8 cellular contexts compared by ENCODE assay signal in genomic region chr9:20558609-20559016, GRCh38.
DNase-seq lines count a peak whose midpoint lies in the region; ATAC-seq, FAIRE-seq and TF ChIP-seq lines count a peak whose summit lies in the region.
"Had no signal": no experiment of that assay in that cellular context is flagged by ENCODE, and none has a peak within 500 bp of the region (broad histone marks: within the 10 kb centered on the region; RNA-seq: fewer than 3 reads in every experiment).

No MANE protein-coding gene starts in this region.

- H3K4me3 ChIP-seq in PC-3 (ENCODE audit: low read length) (0 out of 2 replicates have a peak overlapping the region, but pooled peaks have one; percentile 13), endothelial cell of umbilical vein (replicated peaks in 1 of 3; ENCODE audit: insufficient read depth in 1 of 3, low read depth in 1 of 3, low read length in 3 of 3) (no peak overlapping the region)
- H3K4me3 ChIP-seq: K562 had no signal

- no TSS peak for BruUV-seq in PC-3 (replicated peaks; lab: Mats Ljungman, UMichigan)
- no TSS peak for BruUV-seq in endothelial cell of umbilical vein (replicated peaks; lab: Mats Ljungman, UMichigan)

- no peak for FAIRE-seq in endothelial cell of umbilical vein (lab: Jason Lieb, UNC)
- FAIRE-seq: K562 had no signal

- H3K4me2 ChIP-seq in PC-3 (ENCODE audit: low read length), result peak overlapping the region; percentile 69
- H3K4me2 ChIP-seq in endothelial cell of umbilical vein (ENCODE audit: insufficient read depth, low read length), result no peak overlapping the region

- H3K9me3 ChIP-seq in PC-3 (ENCODE audit: low read length) (no peaks in the 10 kb centered on the region), endothelial cell of umbilical vein (replicated peaks; ENCODE audit: control insufficient read depth, insufficient read depth, low read length) (no peaks in the 10 kb centered on the region)

- TF ChIP-seq CTCF in PC-3 (conservative IDR thresholded peaks at IDR 0.05; ENCODE audit: low read depth, low read length) (no peak), endothelial cell of umbilical vein (IDR thresholded peaks at IDR 0.05; ENCODE audit: extremely low read depth in 1 of 2, insufficient read depth in 1 of 2, low read depth in 1 of 2, low read length in 2 of 2) (no peak)

- H3K36me3 ChIP-seq in PC-3 (ENCODE audit: low read depth, low read length), result no peaks in the 10 kb centered on the region
- H3K36me3 ChIP-seq in endothelial cell of umbilical vein (ENCODE audit: control insufficient read depth in 2 of 2, extremely low read depth in 1 of 2, insufficient read depth in 2 of 2, low read length in 2 of 2), result no peaks in the 10 kb centered on the region

- CTCF ChIA-PET in PC-3 (lab: Charles Lee) (interaction anchor here (0.6 kb wide), 2 partner anchors 11 to 60 kb away, joined by 3 to 4 read pairs; no protein-coding TSS in a partner anchor), endothelial cell of umbilical vein (lab: Charles Lee) (interaction anchor here (0.9 to 1.5 kb wide), 3 partner anchors 9 to 21 kb away, joined by 3 to 4 read pairs (median 3); no protein-coding TSS in a partner anchor)

- no peaks in the 10 kb centered on the region for H3K9me1 ChIP-seq in endothelial cell of umbilical vein (replicated peaks; ENCODE audit: control insufficient read depth, extremely low read depth, insufficient read depth, low read length)

- H3K79me2 ChIP-seq in PC-3 (ENCODE audit: low read length), result no peaks in the 10 kb centered on the region
- no peaks in the 10 kb centered on the region for H3K79me2 ChIP-seq in endothelial cell of umbilical vein (ENCODE audit: control insufficient read depth, insufficient read depth, low read length)

- intact Hi-C loops in PC-3 (cut with micrococcal nuclease), result loop anchor here (2.0 kb wide), 1 partner anchor 60 kb away; no protein-coding TSS in a partner anchor
- intact Hi-C loops in endothelial cell of umbilical vein (cut with micrococcal nuclease), result no loop called here
- intact Hi-C loops in sciatic nerve (cut with DNase I), result no loop called here

- DNase-seq in PC-3 (peak; percentile 85), endothelial cell of umbilical vein (ENCODE audit: low read depth, low spot score) (peak; percentile 23), NAMALWA (ENCODE audit: low spot score) (no peak), sciatic nerve (ENCODE audit: low spot score) (no peak), NCI-H2107 treated with DMSO at 0.1 percent for 48 hours (lab: John Stamatoyannopoulos, UW; ENCODE audit: unreplicated experiment) (no peak)
- DNase-seq in stimulated activated CD4-positive, alpha-beta T cell treated with anti-CD3 and anti-CD28 coated beads, Interleukin-1b, Interleukin-23, amount 100 ng/mL, for 48 hours, result peak; percentile 59

- peak; percentile 55 for ATAC-seq in GM19438 (IDR thresholded peaks at IDR 0.05; ENCODE audit: low read depth, unreplicated experiment)
- peak; percentile 87 for ATAC-seq in PC-3
- ATAC-seq in sciatic nerve, result no peak
- ATAC-seq: K562 had no signal

- H3K9ac ChIP-seq in PC-3 (ENCODE audit: low read length) (peak overlapping the region; percentile 40), endothelial cell of umbilical vein (replicated peaks; ENCODE audit: extremely low read depth, insufficient read depth, low read length) (no peak overlapping the region)

- POLR2A ChIA-PET in PC-3 (lab: Charles Lee; ENCODE audit: unreplicated experiment), result interaction anchor here (0.5 to 0.6 kb wide), 3 partner anchors 47 to 127 kb away, joined by 3 to 16 read pairs (median 4); partner anchors contain the start of gene MLLT3
- POLR2A ChIA-PET in endothelial cell of umbilical vein (lab: Charles Lee), result no interaction called here

- H4K20me1 ChIP-seq in PC-3 (ENCODE audit: low read length) (no peaks in the 10 kb centered on the region), endothelial cell of umbilical vein (replicated peaks; ENCODE audit: control insufficient read depth, extremely low read depth, insufficient read depth, low read length) (no peaks in the 10 kb centered on the region)

- H3K27me3 ChIP-seq in PC-3 (ENCODE audit: low read length) (no peaks in the 10 kb centered on the region), endothelial cell of umbilical vein (ENCODE audit: control insufficient read depth in 2 of 2, insufficient read depth in 2 of 2, low read length in 2 of 2) (no peaks in the 10 kb centered on the region)

- peaks cover 34% of the 10 kb centered on the region for H3K4me1 ChIP-seq in PC-3 (ENCODE audit: insufficient read depth, low read length)
- peaks cover 4% of the 10 kb centered on the region for H3K4me1 ChIP-seq in endothelial cell of umbilical vein (ENCODE audit: control insufficient read depth, extremely low read depth, insufficient read depth, low read length)

- no peak for TF ChIP-seq POLR2A in endothelial cell of umbilical vein (IDR thresholded peaks at IDR 0.05; ENCODE audit: low read depth, low read length)

- no peaks in the 10 kb centered on the region for H3K9me2 ChIP-seq in PC-3 (replicated peaks; ENCODE audit: low read length)

- H2AFZ ChIP-seq in PC-3 (ENCODE audit: low read length), result no peak overlapping the region
- peak overlapping the region; percentile 27 for H2AFZ ChIP-seq in endothelial cell of umbilical vein (ENCODE audit: low read depth, low read length)

- peak overlapping the region; percentile 84 for H3K27ac ChIP-seq in PC-3 (ENCODE audit: low read length)
- H3K27ac ChIP-seq in endothelial cell of umbilical vein (ENCODE audit: insufficient read depth, low read depth, low read length), result no peak overlapping the region

- H3F3A ChIP-seq in PC-3 (ENCODE audit: low read length, unreplicated experiment), result no peaks in the 10 kb centered on the region

- dilution Hi-C loops in endothelial cell of umbilical vein (cut with MboI; ENCODE audit: extremely low pct_ligation_motif_present, low sequenced_read_pairs), result no loop called here

TF ChIP-seq in endothelial cell of umbilical vein, 7 proteins besides CTCF, POLR2A, EP300 and RAD21:
- peak; percentile 71 for TF ChIP-seq FOS (IDR thresholded peaks at IDR 0.05; ENCODE audit: borderline replicate concordance, insufficient read depth, low read length)
- no peak for TF ChIP-seq EZH2 (IDR thresholded peaks at IDR 0.05; ENCODE audit: borderline replicate concordance, low read depth, low read length, severe bottlenecking)

Comparison
In these comparisons a context has a peak if more than half of its experiments do, and no peak if none do; other contexts are left out.
1. DNase-seq: peak in PC-3 (single experiment), endothelial cell of umbilical vein (single experiment) and stimulated activated CD4-positive, alpha-beta T cell treated with anti-CD3 and anti-CD28 coated beads, Interleukin-1b, Interleukin-23, amount 100 ng/mL, for 48 hours (single experiment); none in NAMALWA (single experiment), sciatic nerve (single experiment) and NCI-H2107 treated with DMSO at 0.1 percent for 48 hours (single experiment).